1 cellular context compared by ENCODE assay signal in genomic region chrX:118693843-118694242, GRCh38.
TF ChIP-seq lines count a peak whose summit lies in the region.

No MANE protein-coding gene starts in this region.

TF ChIP-seq in endothelial cell of umbilical vein, 7 proteins besides CTCF, POLR2A, EP300 and RAD21:
- TF ChIP-seq GATA2 (IDR thresholded peaks at IDR 0.05; ENCODE audit: insufficient read depth, insufficient read length, low read depth, low read length) (no peak), JUN (IDR thresholded peaks at IDR 0.05; ENCODE audit: borderline replicate concordance, insufficient read depth, insufficient read length, low read depth) (peak; percentile 56)
